In the genomic region with DNA sequence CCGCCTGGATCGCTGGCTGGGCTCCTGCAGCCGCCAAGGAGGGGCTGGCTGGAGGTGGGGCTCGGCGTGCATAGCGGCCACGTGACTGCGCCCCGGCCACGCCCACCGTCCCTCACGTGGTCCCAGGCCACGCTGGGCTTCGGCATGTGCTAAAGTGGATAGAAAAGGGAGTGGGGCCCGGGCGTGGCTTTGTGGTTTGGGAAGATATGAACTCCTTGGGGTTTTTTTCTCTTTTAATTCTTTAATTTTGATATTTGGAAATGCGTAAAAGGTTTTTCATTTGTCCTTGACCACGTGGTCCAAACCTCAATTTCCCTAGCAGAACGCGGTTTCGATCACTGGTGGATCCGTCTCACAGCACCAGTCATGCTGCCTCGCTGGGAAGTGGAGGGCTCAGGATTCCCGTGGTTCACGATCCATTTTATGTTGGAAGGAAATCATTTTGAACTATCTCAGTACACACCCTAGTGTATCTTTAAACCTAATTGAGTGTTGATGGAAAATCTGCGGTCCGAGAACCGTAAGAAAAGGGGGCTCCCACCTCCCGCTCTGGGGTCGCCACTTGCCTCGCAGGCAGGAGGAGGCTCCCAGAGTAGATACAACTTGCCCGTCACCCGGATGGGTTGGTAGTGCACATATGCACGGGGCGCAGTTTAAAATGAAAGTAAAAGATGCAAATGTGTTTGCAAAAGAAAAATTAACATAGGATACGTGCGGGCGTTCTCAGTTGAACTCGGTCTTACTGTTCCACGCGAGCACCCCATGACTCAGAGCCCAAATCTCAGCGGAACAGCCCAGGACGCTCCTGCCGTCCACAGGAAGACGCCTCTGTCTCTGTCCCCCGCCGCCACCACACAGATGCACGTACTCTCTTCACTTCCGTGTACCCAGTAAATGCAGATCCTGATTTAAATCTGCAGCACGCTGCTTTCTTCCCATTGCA, we compare ENCODE assay signal across 1 cellular context.
A peak's percentile ranks its signal among the peaks of the same experiment; 100 is the strongest.
TF ChIP-seq lines count a peak whose summit lies in the region.

No MANE protein-coding gene starts in this region.

TF ChIP-seq in HepG2, 621 proteins besides CTCF, POLR2A, EP300 and RAD21 (continued from another document and continues in another):
- TF ChIP-seq, protein P1, sequence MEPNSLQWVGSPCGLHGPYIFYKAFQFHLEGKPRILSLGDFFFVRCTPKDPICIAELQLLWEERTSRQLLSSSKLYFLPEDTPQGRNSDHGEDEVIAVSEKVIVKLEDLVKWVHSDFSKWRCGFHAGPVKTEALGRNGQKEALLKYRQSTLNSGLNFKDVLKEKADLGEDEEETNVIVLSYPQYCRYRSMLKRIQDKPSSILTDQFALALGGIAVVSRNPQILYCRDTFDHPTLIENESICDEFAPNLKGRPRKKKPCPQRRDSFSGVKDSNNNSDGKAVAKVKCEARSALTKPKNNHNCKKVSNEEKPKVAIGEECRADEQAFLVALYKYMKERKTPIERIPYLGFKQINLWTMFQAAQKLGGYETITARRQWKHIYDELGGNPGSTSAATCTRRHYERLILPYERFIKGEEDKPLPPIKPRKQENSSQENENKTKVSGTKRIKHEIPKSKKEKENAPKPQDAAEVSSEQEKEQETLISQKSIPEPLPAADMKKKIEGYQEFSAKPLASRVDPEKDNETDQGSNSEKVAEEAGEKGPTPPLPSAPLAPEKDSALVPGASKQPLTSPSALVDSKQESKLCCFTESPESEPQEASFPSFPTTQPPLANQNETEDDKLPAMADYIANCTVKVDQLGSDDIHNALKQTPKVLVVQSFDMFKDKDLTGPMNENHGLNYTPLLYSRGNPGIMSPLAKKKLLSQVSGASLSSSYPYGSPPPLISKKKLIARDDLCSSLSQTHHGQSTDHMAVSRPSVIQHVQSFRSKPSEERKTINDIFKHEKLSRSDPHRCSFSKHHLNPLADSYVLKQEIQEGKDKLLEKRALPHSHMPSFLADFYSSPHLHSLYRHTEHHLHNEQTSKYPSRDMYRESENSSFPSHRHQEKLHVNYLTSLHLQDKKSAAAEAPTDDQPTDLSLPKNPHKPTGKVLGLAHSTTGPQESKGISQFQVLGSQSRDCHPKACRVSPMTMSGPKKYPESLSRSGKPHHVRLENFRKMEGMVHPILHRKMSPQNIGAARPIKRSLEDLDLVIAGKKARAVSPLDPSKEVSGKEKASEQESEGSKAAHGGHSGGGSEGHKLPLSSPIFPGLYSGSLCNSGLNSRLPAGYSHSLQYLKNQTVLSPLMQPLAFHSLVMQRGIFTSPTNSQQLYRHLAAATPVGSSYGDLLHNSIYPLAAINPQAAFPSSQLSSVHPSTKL (CRISPR knock-in tag; IDR thresholded peaks at IDR 0.05): 0 out of 2 replicates have a peak, but pooled peaks have one; percentile 7
- TF ChIP-seq ZNF232 (CRISPR knock-in tag; IDR thresholded peaks at IDR 0.05; ENCODE audit: borderline replicate concordance) (0 out of 2 replicates have a peak, but pooled peaks have one; percentile 40), MYC (CRISPR knock-in tag; IDR thresholded peaks at IDR 0.05; ENCODE audit: borderline replicate concordance) (peak; percentile 82), ARNTL (CRISPR knock-in tag; IDR thresholded peaks at IDR 0.05) (peak; percentile 79), ZNF20 (CRISPR knock-in tag; IDR thresholded peaks at IDR 0.05) (no peak), SP1 (IDR thresholded peaks at IDR 0.05) (no peak), SP1 (CRISPR knock-in tag; IDR thresholded peaks at IDR 0.05) (peak; percentile 84), ZNF616 (CRISPR knock-in tag; IDR thresholded peaks at IDR 0.05; ENCODE audit: low read depth) (0 out of 2 replicates have a peak, but pooled peaks have one; percentile 36), GABPA (IDR thresholded peaks at IDR 0.05; ENCODE audit: low read depth, low read length) (peak; percentile 37), GABPA (CRISPR knock-in tag; IDR thresholded peaks at IDR 0.05; ENCODE audit: low read depth) (peak; percentile 59), ESRRA (CRISPR knock-in tag; IDR thresholded peaks at IDR 0.05; ENCODE audit: low read depth) (0 out of 2 replicates have a peak, but pooled peaks have one; percentile 24), MXI1 (IDR thresholded peaks at IDR 0.05; ENCODE audit: borderline replicate concordance, low read depth, low read length) (peak; percentile 84; the same call in 2 of the 3 replicates), RNF2 (conservative IDR thresholded peaks at IDR 0.05; ENCODE audit: low read depth) (peak; percentile 56; the same call in 1 of the 2 replicates), SIN3A (IDR thresholded peaks at IDR 0.05; ENCODE audit: borderline replicate concordance, low read depth, low read length) (peak; percentile 34; the same call in 1 of the 2 replicates), MBNL3 (CRISPR knock-in tag; conservative IDR thresholded peaks at IDR 0.05) (no peak), SP4 (CRISPR knock-in tag; IDR thresholded peaks at IDR 0.05) (0 out of 2 replicates have a peak, but pooled peaks have one; percentile 18), ZNF720 (CRISPR knock-in tag; IDR thresholded peaks at IDR 0.05) (no peak), KDM4B (CRISPR knock-in tag; IDR thresholded peaks at IDR 0.05) (no peak)
- TF ChIP-seq, protein P2, sequence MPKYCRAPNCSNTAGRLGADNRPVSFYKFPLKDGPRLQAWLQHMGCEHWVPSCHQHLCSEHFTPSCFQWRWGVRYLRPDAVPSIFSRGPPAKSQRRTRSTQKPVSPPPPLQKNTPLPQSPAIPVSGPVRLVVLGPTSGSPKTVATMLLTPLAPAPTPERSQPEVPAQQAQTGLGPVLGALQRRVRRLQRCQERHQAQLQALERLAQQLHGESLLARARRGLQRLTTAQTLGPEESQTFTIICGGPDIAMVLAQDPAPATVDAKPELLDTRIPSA (CRISPR knock-in tag; IDR thresholded peaks at IDR 0.05; ENCODE audit: borderline replicate concordance): 0 out of 2 replicates have a peak, but pooled peaks have one; percentile 40
- TF ChIP-seq, protein P3, sequence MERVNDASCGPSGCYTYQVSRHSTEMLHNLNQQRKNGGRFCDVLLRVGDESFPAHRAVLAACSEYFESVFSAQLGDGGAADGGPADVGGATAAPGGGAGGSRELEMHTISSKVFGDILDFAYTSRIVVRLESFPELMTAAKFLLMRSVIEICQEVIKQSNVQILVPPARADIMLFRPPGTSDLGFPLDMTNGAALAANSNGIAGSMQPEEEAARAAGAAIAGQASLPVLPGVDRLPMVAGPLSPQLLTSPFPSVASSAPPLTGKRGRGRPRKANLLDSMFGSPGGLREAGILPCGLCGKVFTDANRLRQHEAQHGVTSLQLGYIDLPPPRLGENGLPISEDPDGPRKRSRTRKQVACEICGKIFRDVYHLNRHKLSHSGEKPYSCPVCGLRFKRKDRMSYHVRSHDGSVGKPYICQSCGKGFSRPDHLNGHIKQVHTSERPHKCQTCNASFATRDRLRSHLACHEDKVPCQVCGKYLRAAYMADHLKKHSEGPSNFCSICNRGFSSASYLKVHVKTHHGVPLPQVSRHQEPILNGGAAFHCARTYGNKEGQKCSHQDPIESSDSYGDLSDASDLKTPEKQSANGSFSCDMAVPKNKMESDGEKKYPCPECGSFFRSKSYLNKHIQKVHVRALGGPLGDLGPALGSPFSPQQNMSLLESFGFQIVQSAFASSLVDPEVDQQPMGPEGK (CRISPR knock-in tag; IDR thresholded peaks at IDR 0.05): peak; percentile 44; the same call in 1 of the 2 replicates
- TF ChIP-seq, protein P4, sequence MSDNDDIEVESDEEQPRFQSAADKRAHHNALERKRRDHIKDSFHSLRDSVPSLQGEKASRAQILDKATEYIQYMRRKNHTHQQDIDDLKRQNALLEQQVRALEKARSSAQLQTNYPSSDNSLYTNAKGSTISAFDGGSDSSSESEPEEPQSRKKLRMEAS (IDR thresholded peaks at IDR 0.05): peak; percentile 94
- TF ChIP-seq, protein P5, sequence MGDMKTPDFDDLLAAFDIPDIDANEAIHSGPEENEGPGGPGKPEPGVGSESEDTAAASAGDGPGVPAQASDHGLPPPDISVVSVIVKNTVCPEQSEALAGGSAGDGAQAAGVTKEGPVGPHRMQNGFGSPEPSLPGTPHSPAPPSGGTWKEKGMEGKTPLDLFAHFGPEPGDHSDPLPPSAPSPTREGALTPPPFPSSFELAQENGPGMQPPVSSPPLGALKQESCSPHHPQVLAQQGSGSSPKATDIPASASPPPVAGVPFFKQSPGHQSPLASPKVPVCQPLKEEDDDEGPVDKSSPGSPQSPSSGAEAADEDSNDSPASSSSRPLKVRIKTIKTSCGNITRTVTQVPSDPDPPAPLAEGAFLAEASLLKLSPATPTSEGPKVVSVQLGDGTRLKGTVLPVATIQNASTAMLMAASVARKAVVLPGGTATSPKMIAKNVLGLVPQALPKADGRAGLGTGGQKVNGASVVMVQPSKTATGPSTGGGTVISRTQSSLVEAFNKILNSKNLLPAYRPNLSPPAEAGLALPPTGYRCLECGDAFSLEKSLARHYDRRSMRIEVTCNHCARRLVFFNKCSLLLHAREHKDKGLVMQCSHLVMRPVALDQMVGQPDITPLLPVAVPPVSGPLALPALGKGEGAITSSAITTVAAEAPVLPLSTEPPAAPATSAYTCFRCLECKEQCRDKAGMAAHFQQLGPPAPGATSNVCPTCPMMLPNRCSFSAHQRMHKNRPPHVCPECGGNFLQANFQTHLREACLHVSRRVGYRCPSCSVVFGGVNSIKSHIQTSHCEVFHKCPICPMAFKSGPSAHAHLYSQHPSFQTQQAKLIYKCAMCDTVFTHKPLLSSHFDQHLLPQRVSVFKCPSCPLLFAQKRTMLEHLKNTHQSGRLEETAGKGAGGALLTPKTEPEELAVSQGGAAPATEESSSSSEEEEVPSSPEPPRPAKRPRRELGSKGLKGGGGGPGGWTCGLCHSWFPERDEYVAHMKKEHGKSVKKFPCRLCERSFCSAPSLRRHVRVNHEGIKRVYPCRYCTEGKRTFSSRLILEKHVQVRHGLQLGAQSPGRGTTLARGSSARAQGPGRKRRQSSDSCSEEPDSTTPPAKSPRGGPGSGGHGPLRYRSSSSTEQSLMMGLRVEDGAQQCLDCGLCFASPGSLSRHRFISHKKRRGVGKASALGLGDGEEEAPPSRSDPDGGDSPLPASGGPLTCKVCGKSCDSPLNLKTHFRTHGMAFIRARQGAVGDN (CRISPR knock-in tag; IDR thresholded peaks at IDR 0.05): peak; percentile 85
- TF ChIP-seq, protein P6, sequence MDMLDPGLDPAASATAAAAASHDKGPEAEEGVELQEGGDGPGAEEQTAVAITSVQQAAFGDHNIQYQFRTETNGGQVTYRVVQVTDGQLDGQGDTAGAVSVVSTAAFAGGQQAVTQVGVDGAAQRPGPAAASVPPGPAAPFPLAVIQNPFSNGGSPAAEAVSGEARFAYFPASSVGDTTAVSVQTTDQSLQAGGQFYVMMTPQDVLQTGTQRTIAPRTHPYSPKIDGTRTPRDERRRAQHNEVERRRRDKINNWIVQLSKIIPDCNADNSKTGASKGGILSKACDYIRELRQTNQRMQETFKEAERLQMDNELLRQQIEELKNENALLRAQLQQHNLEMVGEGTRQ (IDR thresholded peaks at IDR 0.05; ENCODE audit: low read depth, low read length): peak; percentile 95
- TF ChIP-seq, protein P6 (CRISPR knock-in tag; IDR thresholded peaks at IDR 0.05; ENCODE audit: borderline replicate concordance): peak; percentile 95; the same call in 1 of the 2 replicates
- TF ChIP-seq, protein P7, sequence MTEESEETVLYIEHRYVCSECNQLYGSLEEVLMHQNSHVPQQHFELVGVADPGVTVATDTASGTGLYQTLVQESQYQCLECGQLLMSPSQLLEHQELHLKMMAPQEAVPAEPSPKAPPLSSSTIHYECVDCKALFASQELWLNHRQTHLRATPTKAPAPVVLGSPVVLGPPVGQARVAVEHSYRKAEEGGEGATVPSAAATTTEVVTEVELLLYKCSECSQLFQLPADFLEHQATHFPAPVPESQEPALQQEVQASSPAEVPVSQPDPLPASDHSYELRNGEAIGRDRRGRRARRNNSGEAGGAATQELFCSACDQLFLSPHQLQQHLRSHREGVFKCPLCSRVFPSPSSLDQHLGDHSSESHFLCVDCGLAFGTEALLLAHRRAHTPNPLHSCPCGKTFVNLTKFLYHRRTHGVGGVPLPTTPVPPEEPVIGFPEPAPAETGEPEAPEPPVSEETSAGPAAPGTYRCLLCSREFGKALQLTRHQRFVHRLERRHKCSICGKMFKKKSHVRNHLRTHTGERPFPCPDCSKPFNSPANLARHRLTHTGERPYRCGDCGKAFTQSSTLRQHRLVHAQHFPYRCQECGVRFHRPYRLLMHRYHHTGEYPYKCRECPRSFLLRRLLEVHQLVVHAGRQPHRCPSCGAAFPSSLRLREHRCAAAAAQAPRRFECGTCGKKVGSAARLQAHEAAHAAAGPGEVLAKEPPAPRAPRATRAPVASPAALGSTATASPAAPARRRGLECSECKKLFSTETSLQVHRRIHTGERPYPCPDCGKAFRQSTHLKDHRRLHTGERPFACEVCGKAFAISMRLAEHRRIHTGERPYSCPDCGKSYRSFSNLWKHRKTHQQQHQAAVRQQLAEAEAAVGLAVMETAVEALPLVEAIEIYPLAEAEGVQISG (CRISPR knock-in tag; IDR thresholded peaks at IDR 0.05): peak; percentile 37; the same call in 1 of the 2 replicates
- TF ChIP-seq, protein P8, sequence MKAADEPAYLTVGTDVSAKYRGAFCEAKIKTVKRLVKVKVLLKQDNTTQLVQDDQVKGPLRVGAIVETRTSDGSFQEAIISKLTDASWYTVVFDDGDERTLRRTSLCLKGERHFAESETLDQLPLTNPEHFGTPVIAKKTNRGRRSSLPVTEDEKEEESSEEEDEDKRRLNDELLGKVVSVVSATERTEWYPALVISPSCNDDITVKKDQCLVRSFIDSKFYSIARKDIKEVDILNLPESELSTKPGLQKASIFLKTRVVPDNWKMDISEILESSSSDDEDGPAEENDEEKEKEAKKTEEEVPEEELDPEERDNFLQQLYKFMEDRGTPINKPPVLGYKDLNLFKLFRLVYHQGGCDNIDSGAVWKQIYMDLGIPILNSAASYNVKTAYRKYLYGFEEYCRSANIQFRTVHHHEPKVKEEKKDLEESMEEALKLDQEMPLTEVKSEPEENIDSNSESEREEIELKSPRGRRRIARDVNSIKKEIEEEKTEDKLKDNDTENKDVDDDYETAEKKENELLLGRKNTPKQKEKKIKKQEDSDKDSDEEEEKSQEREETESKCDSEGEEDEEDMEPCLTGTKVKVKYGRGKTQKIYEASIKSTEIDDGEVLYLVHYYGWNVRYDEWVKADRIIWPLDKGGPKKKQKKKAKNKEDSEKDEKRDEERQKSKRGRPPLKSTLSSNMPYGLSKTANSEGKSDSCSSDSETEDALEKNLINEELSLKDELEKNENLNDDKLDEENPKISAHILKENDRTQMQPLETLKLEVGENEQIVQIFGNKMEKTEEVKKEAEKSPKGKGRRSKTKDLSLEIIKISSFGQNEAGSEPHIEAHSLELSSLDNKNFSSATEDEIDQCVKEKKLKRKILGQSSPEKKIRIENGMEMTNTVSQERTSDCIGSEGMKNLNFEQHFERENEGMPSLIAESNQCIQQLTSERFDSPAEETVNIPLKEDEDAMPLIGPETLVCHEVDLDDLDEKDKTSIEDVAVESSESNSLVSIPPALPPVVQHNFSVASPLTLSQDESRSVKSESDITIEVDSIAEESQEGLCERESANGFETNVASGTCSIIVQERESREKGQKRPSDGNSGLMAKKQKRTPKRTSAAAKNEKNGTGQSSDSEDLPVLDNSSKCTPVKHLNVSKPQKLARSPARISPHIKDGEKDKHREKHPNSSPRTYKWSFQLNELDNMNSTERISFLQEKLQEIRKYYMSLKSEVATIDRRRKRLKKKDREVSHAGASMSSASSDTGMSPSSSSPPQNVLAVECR (CRISPR knock-in tag; IDR thresholded peaks at IDR 0.05; ENCODE audit: borderline replicate concordance): peak; percentile 29; the same call in 1 of the 2 replicates
